Comparison of ENCODE assay signal across 1 cellular context in the genomic region with DNA sequence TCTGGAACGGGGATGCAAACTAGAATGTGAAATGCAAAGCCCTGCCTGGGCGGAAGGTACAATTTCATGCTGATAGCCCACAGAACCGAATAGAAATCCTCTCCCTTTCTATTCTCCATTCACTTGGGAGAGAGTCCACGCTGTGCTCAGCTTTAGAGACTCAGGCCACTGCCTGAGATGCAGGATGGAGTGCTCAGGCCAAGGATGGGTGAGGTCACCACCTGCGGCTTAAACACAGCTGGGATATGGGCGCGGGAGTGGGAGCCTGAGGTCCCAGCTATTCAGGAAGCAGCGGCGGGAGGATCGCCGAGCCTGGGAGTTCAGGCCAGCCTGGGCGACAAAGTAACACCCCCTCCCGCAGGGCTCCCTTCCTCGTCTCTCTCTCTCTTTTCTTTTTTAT.
TF ChIP-seq lines count a peak whose summit lies in the region.

No MANE protein-coding gene starts in this region.

TF ChIP-seq in K562, 482 proteins besides CTCF, POLR2A, EP300 and RAD21 (continued from another document):
- TF ChIP-seq, protein P1, sequence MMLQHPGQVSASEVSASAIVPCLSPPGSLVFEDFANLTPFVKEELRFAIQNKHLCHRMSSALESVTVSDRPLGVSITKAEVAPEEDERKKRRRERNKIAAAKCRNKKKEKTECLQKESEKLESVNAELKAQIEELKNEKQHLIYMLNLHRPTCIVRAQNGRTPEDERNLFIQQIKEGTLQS (IDR thresholded peaks at IDR 0.05): peak; percentile 37; the same call in 1 of the 2 replicates
- TF ChIP-seq, protein P1 (CRISPR knock-in tag; conservative IDR thresholded peaks at IDR 0.05): no peak
- TF ChIP-seq CTBP1 (IDR thresholded peaks at IDR 0.05; ENCODE audit: borderline replicate concordance) (peak; percentile 74), ZNF444 (CRISPR knock-in tag; IDR thresholded peaks at IDR 0.05) (no peak), SREBF1 (IDR thresholded peaks at IDR 0.05; ENCODE audit: borderline replicate concordance, low read depth, low read length) (no peak), ZNF217 (CRISPR knock-in tag; IDR thresholded peaks at IDR 0.05) (no peak), ZNF780A (CRISPR knock-in tag; IDR thresholded peaks at IDR 0.05) (no peak)
TF ChIP-seq in K562: peak in this region for 3.
